2 cellular contexts compared by ENCODE assay signal in the genomic region with DNA sequence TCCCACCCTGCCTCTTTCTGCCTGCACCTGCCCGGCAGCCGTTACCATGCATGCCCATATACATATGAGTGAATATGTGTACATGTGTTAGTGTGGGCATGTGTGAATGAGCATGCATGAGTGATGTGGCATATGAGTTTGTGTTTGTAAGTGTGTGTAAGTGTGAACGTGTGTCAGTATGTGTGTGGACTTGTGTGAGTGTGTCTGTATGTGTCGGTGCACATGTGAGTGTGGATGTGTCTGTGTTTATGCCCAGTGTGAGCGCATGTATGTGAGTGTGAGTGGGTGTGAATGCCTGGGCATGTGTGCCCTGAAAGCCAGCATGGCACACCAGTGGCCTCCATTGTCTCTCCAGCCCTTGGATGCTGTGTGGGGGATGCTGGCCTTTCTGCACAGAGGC.
TF ChIP-seq lines count a peak whose summit lies in the region.

No MANE protein-coding gene starts in this region.

TF ChIP-seq in HEK293, 187 proteins besides CTCF, POLR2A, EP300 and RAD21 (continued from another document):
- TF ChIP-seq, protein P1, sequence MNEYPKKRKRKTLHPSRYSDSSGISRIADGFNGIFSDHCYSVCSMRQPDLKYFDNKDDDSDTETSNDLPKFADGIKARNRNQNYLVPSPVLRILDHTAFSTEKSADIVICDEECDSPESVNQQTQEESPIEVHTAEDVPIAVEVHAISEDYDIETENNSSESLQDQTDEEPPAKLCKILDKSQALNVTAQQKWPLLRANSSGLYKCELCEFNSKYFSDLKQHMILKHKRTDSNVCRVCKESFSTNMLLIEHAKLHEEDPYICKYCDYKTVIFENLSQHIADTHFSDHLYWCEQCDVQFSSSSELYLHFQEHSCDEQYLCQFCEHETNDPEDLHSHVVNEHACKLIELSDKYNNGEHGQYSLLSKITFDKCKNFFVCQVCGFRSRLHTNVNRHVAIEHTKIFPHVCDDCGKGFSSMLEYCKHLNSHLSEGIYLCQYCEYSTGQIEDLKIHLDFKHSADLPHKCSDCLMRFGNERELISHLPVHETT (tag by site-specific recombination; IDR thresholded peaks at IDR 0.05) = no peak
- TF ChIP-seq ZNF18 (tag by site-specific recombination; IDR thresholded peaks at IDR 0.05) (peak; percentile 81; the same call in 1 of the 2 replicates), SP3 (tag by site-specific recombination; IDR thresholded peaks at IDR 0.05) (no peak)

TF ChIP-seq in GM12878, 131 proteins besides CTCF, POLR2A, EP300 and RAD21 (continued from another document):
- TF ChIP-seq, protein P2, sequence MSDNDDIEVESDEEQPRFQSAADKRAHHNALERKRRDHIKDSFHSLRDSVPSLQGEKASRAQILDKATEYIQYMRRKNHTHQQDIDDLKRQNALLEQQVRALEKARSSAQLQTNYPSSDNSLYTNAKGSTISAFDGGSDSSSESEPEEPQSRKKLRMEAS (IDR thresholded peaks at IDR 0.05; ENCODE audit: low read depth, low read length) = no peak
- TF ChIP-seq TAF1 (IDR thresholded peaks at IDR 0.05; ENCODE audit: borderline replicate concordance, low read depth, low read length) (no peak), STAT1 (conservative IDR thresholded peaks at IDR 0.05) (no peak), MEF2B (IDR thresholded peaks at IDR 0.05; ENCODE audit: partially characterized antibody, poor library complexity, severe bottlenecking) (no peak), TCF12 (IDR thresholded peaks at IDR 0.05; ENCODE audit: low read depth, low read length) (no peak), YY1 (IDR thresholded peaks at IDR 0.05; ENCODE audit: low read depth, low read length) (no peak), POU2F2 (IDR thresholded peaks at IDR 0.05; ENCODE audit: borderline replicate concordance, low read depth, low read length) (no peak), EZH2 (IDR thresholded peaks at IDR 0.05; ENCODE audit: borderline replicate concordance, control insufficient read depth, low read depth, low read length) (no peak), ESRRA (IDR thresholded peaks at IDR 0.05; ENCODE audit: low read length) (no peak)
TF ChIP-seq in GM12878: peak in this region for 4.
